In the genomic region with DNA sequence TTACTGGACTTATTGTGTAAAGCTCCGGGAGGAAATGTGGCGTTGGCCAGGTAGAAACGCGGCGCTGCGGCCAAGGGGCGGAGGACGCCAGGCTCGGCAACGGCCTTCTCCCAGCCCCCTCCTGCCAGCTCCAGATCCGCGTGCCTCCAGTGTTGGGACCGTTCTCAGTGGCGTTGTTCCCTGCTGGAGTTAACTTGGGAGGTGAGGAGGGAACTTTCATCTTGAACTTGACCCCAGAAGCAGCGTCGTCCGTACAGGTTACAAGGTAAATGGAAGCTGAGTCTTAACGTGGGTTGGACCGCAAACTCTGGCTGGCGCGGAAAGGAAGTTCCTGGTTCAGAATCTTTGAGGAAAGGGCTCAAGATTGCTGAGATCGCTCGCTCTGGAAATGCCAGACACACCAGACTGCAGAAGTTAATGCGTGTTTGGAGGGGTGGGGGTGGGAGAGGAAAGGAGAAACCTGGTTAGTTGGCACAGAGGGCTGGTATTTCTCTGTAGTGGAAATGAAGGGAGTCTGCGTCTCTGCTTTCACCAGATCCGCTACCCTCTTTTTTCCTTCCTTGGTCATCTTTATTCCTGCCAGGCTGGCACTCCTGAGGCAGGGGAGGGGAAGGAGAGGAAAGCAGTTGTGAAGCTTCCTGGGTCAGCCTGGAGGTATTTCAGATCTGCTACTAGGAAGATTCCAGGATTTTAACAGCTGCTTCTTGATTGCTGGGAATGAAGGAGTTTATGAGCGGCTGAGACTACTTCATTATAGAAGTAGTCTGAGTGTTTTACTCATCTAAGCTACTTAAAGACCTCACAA, we compare ENCODE assay signal across 8 cellular contexts. TPM values are rescaled to one million over a fixed set of nuclear protein-coding genes. Genes with fewer than 3 reads are reported as not detected.
A peak's percentile ranks its signal among the peaks of the same experiment; 100 is the strongest.
DNase-seq lines count a peak whose midpoint lies in the region; ATAC-seq and TF ChIP-seq lines count a peak whose summit lies in the region.

No MANE protein-coding gene starts in this region.

- in situ Hi-C loops in Panc1 (cut with HindIII; ENCODE audit: low pct_unique_long_range_greater_than_20kb, low sequenced_read_pairs), result no loop called here

- H3K4me1 ChIP-seq in Panc1 (ENCODE audit: control insufficient read depth, insufficient read depth, low read length) (peaks cover 54% of the 10 kb centered on the region), ectodermal cell (ENCODE audit: control insufficient read depth, insufficient read depth, low read length) (peaks cover 15% of the 10 kb centered on the region), thymus (ENCODE audit: control insufficient read depth, insufficient read depth, low read length) (no peaks in the 10 kb centered on the region)

- TF ChIP-seq CTCF in Panc1 (IDR thresholded peaks at IDR 0.05), result no peak

- H3K27ac ChIP-seq in Panc1 (ENCODE audit: low read length) (peak overlapping the region; percentile 93), ectodermal cell (ENCODE audit: insufficient read depth, low read depth, low read length, poor library complexity, severe bottlenecking) (no peak overlapping the region), thymus (ENCODE audit: low read depth) (peak overlapping the region; percentile 36)

- H3K9me3 ChIP-seq in Panc1 (ENCODE audit: control insufficient read depth, insufficient read depth, low read depth, low read length) (no peaks in the 10 kb centered on the region), ectodermal cell (ENCODE audit: control insufficient read depth, low read length) (no peaks in the 10 kb centered on the region), thymus (ENCODE audit: control insufficient read depth) (no peaks in the 10 kb centered on the region)

- POLR2A ChIA-PET in Panc1 (lab: Charles Lee), result no interaction called here

- ATAC-seq in Panc1, result peak; percentile 32

- WGBS in ectodermal cell, 2 experiments, result 4% methylated on average over 27 of the region's 27 CpGs
- WGBS in thymus, result 3% methylated on average over 27 of the region's 27 CpGs

- peak; percentile 24 for DNase-seq in NCI-H510A treated with DMSO at 0.1 percent for 48 hours (lab: John Stamatoyannopoulos, UW)
- DNase-seq in NCI-H510A (lab: John Stamatoyannopoulos, UW), result no peak
- DNase-seq in Panc1 (ENCODE audit: low read depth, low spot score), result no peak
- peak; percentile 50 for DNase-seq in medulla oblongata (ENCODE audit: extremely low spot score)
- DNase-seq in cortex of kidney (lab: John Stamatoyannopoulos, UW), result no peak
- DNase-seq in OCI-M2 (lab: John Stamatoyannopoulos, UW; ENCODE audit: unreplicated experiment), result no peak

- CTCF ChIA-PET in Panc1 (lab: Charles Lee), result interaction anchor here (0.6 kb wide), 1 partner anchor 39 kb away, joined by 5 read pairs; no protein-coding TSS in a partner anchor

- H3K36me3 ChIP-seq in Panc1 (ENCODE audit: control insufficient read depth, insufficient read depth, low read length) (peaks cover 6% of the 10 kb centered on the region; the same call in 1 of the 2 replicates), ectodermal cell (ENCODE audit: control insufficient read depth, insufficient read depth, low read length) (no peaks in the 10 kb centered on the region), thymus (ENCODE audit: control insufficient read depth, insufficient read depth) (no peaks in the 10 kb centered on the region)

- intact Hi-C loops in Panc1 (cut with micrococcal nuclease; ENCODE audit: unreplicated experiment), result loop anchor here (5.0 kb wide), 1 partner anchor 68 kb away; no protein-coding TSS in a partner anchor

- no peaks in the 10 kb centered on the region for H3K27me3 ChIP-seq in Panc1 (ENCODE audit: control insufficient read depth, insufficient read depth, low read length)
- peaks cover 68% of the 10 kb centered on the region for H3K27me3 ChIP-seq in ectodermal cell (ENCODE audit: control insufficient read depth, insufficient read depth, low read length, poor library complexity, severe bottlenecking)
- peaks cover 4% of the 10 kb centered on the region for H3K27me3 ChIP-seq in thymus (ENCODE audit: control insufficient read depth, insufficient read depth)

- peak overlapping the region; percentile 91 to 97 for H3K4me3 ChIP-seq in Panc1 (ENCODE audit: low read depth in 2 of 2, low read length in 2 of 2)
- peak overlapping the region; percentile 73 for H3K4me3 ChIP-seq in ectodermal cell (ENCODE audit: insufficient read depth, low read depth, low read length)
- peak overlapping the region; percentile 74 for H3K4me3 ChIP-seq in thymus (ENCODE audit: low read length)

- BruUV-seq in Panc1 (replicated peaks; lab: Mats Ljungman, UMichigan), result no TSS peak

RNA-seq across cellular contexts. Expression of a gene that starts 1.5 kb away (rescaled TPM):
- total RNA-seq in Panc1 (2021; ENCODE audit: unreplicated experiment), result 44.3 TPM
- 28.6 TPM for polyA plus RNA-seq in Panc1 (2012; ENCODE audit: insufficient read length)
- 7.6 TPM for polyA plus RNA-seq in ectodermal cell (2013, experiment 1 of 4)
- polyA plus RNA-seq in ectodermal cell (2013, experiment 2 of 4), result 8.2 TPM
- polyA plus RNA-seq in ectodermal cell (2013, experiment 3 of 4), result 5.3 TPM
- 6.7 TPM for polyA plus RNA-seq in ectodermal cell (2013, experiment 4 of 4)
- 13.0 TPM for polyA plus RNA-seq in thymus

Comparison
In these comparisons a context has a peak if more than half of its experiments do, and no peak if none do; other contexts are left out.
1. DNase-seq: peak in NCI-H510A treated with DMSO at 0.1 percent for 48 hours (single experiment) and medulla oblongata (single experiment); none in NCI-H510A (single experiment), Panc1 (single experiment), cortex of kidney (single experiment) and OCI-M2 (single experiment).
2. Peak in every context shown above with its lines, with median percentiles within 50 percentile points of each other: H3K4me3 ChIP-seq.